12 cellular contexts compared by ENCODE assay signal in the genomic region with DNA sequence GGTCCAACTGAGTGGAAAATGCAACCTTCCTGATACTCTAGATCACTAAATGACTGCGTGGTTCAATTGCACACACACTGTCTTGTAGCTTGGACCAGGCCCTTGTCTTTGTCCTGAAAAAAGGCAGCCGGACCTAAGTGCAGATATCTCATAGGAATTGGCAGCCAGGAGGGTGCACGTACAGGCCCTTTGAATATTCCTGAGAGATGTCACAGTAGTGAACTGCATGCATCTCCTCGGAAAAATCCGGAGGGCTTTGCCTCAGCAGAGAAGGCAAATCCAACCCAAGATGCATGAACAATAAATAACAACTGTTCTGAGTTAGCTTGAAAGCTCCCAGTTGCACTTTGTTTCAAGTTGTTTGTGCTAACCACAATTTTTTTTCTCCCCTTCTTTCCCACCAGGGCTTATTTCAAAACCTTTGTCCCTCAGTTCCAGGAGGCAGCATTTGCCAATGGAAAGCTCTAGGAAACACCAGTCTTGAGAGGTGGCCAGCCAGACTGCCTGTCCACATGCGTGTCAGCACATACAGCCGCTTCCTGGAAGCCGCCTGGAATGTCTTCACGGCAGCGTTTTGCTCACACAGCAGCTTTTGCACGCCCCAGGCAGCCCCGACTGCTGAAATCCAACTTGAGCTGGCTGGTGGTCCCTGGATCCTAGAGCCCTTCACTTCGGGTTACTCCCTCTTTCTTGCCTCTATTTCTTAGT. TPM values are rescaled to one million over a fixed set of nuclear protein-coding genes. Genes with fewer than 3 reads are reported as not detected.
DNase-seq lines count a peak whose midpoint lies in the region; ATAC-seq, FAIRE-seq and TF ChIP-seq lines count a peak whose summit lies in the region.
"Had no signal": no experiment of that assay in that cellular context is flagged by ENCODE, and none has a peak within 500 bp of the region (broad histone marks: within the 10 kb centered on the region; RNA-seq: fewer than 3 reads in every experiment).

No MANE protein-coding gene starts in this region.

- no peak overlapping the region for H3K4me3 ChIP-seq in CD8-positive, alpha-beta memory T cell (ENCODE audit: low read length)
- H3K4me3 ChIP-seq in astrocyte of the cerebellum (ENCODE audit: low read depth, low read length) (no peak overlapping the region), left ventricle myocardium inferior (no peak overlapping the region), sigmoid colon (no peak overlapping the region)

- H3K27ac Mint-ChIP-seq in CD8-positive, alpha-beta memory T cell, result peak overlapping the region in 7 of 8 donors; percentile 44 to 84 (median 75)
- H3K27ac Mint-ChIP-seq in activated T-cell treated with anti-CD3 and anti-CD28 coated beads, Interleukin-2, amount 50 U/mL, for 72 hours, result no peak overlapping the region
- H3K27ac Mint-ChIP-seq: activated CD4-positive, alpha-beta T cell treated with anti-CD3 and anti-CD28 coated beads, Interleukin-2, amount 10 ng/mL, durations not matched to agents 24 days and 14 days had no signal

- DNase-seq in CD8-positive, alpha-beta memory T cell, result no peak
- DNase-seq in astrocyte of the cerebellum (ENCODE audit: low read depth) (peak; percentile 96), left ventricle myocardium inferior (peak; percentile 67), sigmoid colon (peak; percentile 94), H54 (ENCODE audit: insufficient read length, low spot score) (no peak), superior temporal gyrus (ENCODE audit: extremely low spot score) (no peak)
- DNase-seq in activated T-cell treated with anti-CD3 and anti-CD28 coated beads, Interleukin-2, amount 50 U/mL, for 72 hours, result no peak
- DNase-seq: activated CD4-positive, alpha-beta T cell treated with anti-CD3 and anti-CD28 coated beads, Interleukin-2, amount 10 ng/mL, durations not matched to agents 24 days and 14 days; erythroblast; NCI-H2107 had no signal

- TF ChIP-seq POLR2A in sigmoid colon (IDR thresholded peaks at IDR 0.05), result no peak
- TF ChIP-seq POLR2A in H54 (IDR thresholded peaks at IDR 0.05; ENCODE audit: low read depth, low read length), result no peak

- peaks cover 0 to 11% (median 3%) of the 10 kb centered on the region in 3 donors for H3K36me3 Mint-ChIP-seq in CD8-positive, alpha-beta memory T cell
- peaks cover 0 to 8% of the 10 kb centered on the region in 2 donors for H3K36me3 Mint-ChIP-seq in activated T-cell treated with anti-CD3 and anti-CD28 coated beads, Interleukin-2, amount 50 U/mL, for 72 hours (ENCODE audit: insufficient read depth in 2 of 2)

- H3K27me3 ChIP-seq in CD8-positive, alpha-beta memory T cell (ENCODE audit: insufficient read depth, low read length, poor library complexity, severe bottlenecking), result no peaks in the 10 kb centered on the region
- H3K27me3 ChIP-seq in left ventricle myocardium inferior (ENCODE audit: low read depth) (no peaks in the 10 kb centered on the region), sigmoid colon (no peaks in the 10 kb centered on the region)

- in situ Hi-C loops in astrocyte of the cerebellum (cut with HindIII; ENCODE audit: low sequenced_read_pairs), result no loop called here

- no peak for ATAC-seq in HG03095 (IDR thresholded peaks at IDR 0.05; ENCODE audit: unreplicated experiment)
- no peak for ATAC-seq in activated T-cell treated with anti-CD3 and anti-CD28 coated beads, Interleukin-2, amount 50 U/mL, for 72 hours (replicated peaks in 1 of 2)

- no peaks in the 10 kb centered on the region for H3K36me3 ChIP-seq in CD8-positive, alpha-beta memory T cell (ENCODE audit: insufficient read depth, low read length)
- H3K36me3 ChIP-seq in left ventricle myocardium inferior (no peaks in the 10 kb centered on the region), sigmoid colon (no peaks in the 10 kb centered on the region)

- H3K9me3 Mint-ChIP-seq in CD8-positive, alpha-beta memory T cell, result no peaks in the 10 kb centered on the region
- H3K9me3 Mint-ChIP-seq in activated T-cell treated with anti-CD3 and anti-CD28 coated beads, Interleukin-2, amount 50 U/mL, for 72 hours, result no peaks in the 10 kb centered on the region
- H3K9me3 Mint-ChIP-seq: activated CD4-positive, alpha-beta T cell treated with anti-CD3 and anti-CD28 coated beads, Interleukin-2, amount 10 ng/mL, durations not matched to agents 24 days and 14 days had no signal

- POLR2A ChIA-PET in CD8-positive, alpha-beta memory T cell (lab: Charles Lee), result no interaction called here

- H3K4me1 ChIP-seq in CD8-positive, alpha-beta memory T cell (ENCODE audit: insufficient read depth, low read length), result no peaks in the 10 kb centered on the region
- H3K4me1 ChIP-seq in left ventricle myocardium inferior (peaks cover 90% of the 10 kb centered on the region), sigmoid colon (peaks cover 0 to 66% (median 49%) of the 10 kb centered on the region in 4 donors)

- H3K27ac ChIP-seq in CD8-positive, alpha-beta memory T cell (ENCODE audit: low read depth, low read length), result no peak overlapping the region
- H3K27ac ChIP-seq in left ventricle myocardium inferior (replicated peaks) (peak overlapping the region; percentile 75), sigmoid colon (peak overlapping the region; percentile 48 to 73 (median 62))

- CTCF ChIA-PET in CD8-positive, alpha-beta memory T cell (lab: Charles Lee), result no interaction called here

- TF ChIP-seq CTCF in astrocyte of the cerebellum (IDR thresholded peaks at IDR 0.05; ENCODE audit: low read depth, low read length, missing control alignments), result peak; percentile 12
- no peak for TF ChIP-seq CTCF in left ventricle myocardium inferior (IDR thresholded peaks at IDR 0.05; ENCODE audit: borderline replicate concordance)
- TF ChIP-seq CTCF in sigmoid colon (IDR thresholded peaks at IDR 0.05), result no peak

- intact Hi-C loops in left ventricle myocardium inferior (cut with micrococcal nuclease) (no loop called here), sigmoid colon (cut with DNase I) (loop anchor here (2.0 kb wide), 1 partner anchor 53 kb away; no protein-coding TSS in a partner anchor)

- peak in 1 of 4 donors; percentile 65 for TF ChIP-seq EP300 in sigmoid colon (IDR thresholded peaks at IDR 0.05)

- no peak overlapping the region for H3K4me3 Mint-ChIP-seq in CD8-positive, alpha-beta memory T cell
- no peak overlapping the region for H3K4me3 Mint-ChIP-seq in activated T-cell treated with anti-CD3 and anti-CD28 coated beads, Interleukin-2, amount 50 U/mL, for 72 hours
- H3K4me3 Mint-ChIP-seq: activated CD4-positive, alpha-beta T cell treated with anti-CD3 and anti-CD28 coated beads, Interleukin-2, amount 10 ng/mL, durations not matched to agents 24 days and 14 days had no signal

- H3K4me1 Mint-ChIP-seq in CD8-positive, alpha-beta memory T cell, result peaks cover 0 to 5% (median 4%) of the 10 kb centered on the region in 3 donors
- H3K4me1 Mint-ChIP-seq in activated T-cell treated with anti-CD3 and anti-CD28 coated beads, Interleukin-2, amount 50 U/mL, for 72 hours (ENCODE audit: low read depth), result peaks cover 15% of the 10 kb centered on the region
- H3K4me1 Mint-ChIP-seq: activated CD4-positive, alpha-beta T cell treated with anti-CD3 and anti-CD28 coated beads, Interleukin-2, amount 10 ng/mL, durations not matched to agents 24 days and 14 days had no signal

- H3K27me3 Mint-ChIP-seq in CD8-positive, alpha-beta memory T cell, result no peaks in the 10 kb centered on the region
- H3K27me3 Mint-ChIP-seq in activated T-cell treated with anti-CD3 and anti-CD28 coated beads, Interleukin-2, amount 50 U/mL, for 72 hours (ENCODE audit: low read depth), result no peaks in the 10 kb centered on the region
- H3K27me3 Mint-ChIP-seq: activated CD4-positive, alpha-beta T cell treated with anti-CD3 and anti-CD28 coated beads, Interleukin-2, amount 10 ng/mL, durations not matched to agents 24 days and 14 days had no signal

- no peaks in the 10 kb centered on the region for H3K9me3 ChIP-seq in CD8-positive, alpha-beta memory T cell (ENCODE audit: low read length)
- H3K9me3 ChIP-seq in left ventricle myocardium inferior (replicated peaks) (no peaks in the 10 kb centered on the region), sigmoid colon (no peaks in the 10 kb centered on the region)

- no peak for FAIRE-seq in H54 (lab: Jason Lieb, UNC)
- FAIRE-seq: G401.6 had no signal

- 71 to 79% methylated on average over 13 of the region's 13 CpGs for WGBS in sigmoid colon, 2 donors

RNA-seq across cellular contexts. Expression of gene FOSL2, which starts 54.5 kb away (rescaled TPM):
- 10 to 100 TPM; 46.2 to 47.3 TPM for total RNA-seq in CD8-positive, alpha-beta memory T cell
- polyA plus RNA-seq in CD8-positive, alpha-beta memory T cell, result 14.1 TPM
- total RNA-seq in left ventricle myocardium inferior (50.2 TPM), sigmoid colon (100 to 1,000 TPM in 1 of 4 donors, 10 to 100 TPM in 3; 38.9 to 208 (median 67.3) TPM)
- polyA plus RNA-seq in sigmoid colon, result 10 to 100 TPM; 30.0 to 66.2 (median 55.0) TPM
- 100 to 1,000 TPM; 176 to 248 TPM for total RNA-seq in activated T-cell treated with anti-CD3 and anti-CD28 coated beads, Interleukin-2, amount 50 U/mL, for 72 hours

Comparison
In these comparisons a context has a peak if more than half of its experiments do, and no peak if none do; other contexts are left out.
1. DNase-seq: peak in astrocyte of the cerebellum (single experiment), left ventricle myocardium inferior (single experiment) and sigmoid colon (single experiment); none in CD8-positive, alpha-beta memory T cell (0 of 5), H54 (single experiment), activated T-cell treated with anti-CD3 and anti-CD28 coated beads, Interleukin-2, amount 50 U/mL, for 72 hours (0 of 2) and superior temporal gyrus (single experiment).